7 cellular contexts compared by ENCODE assay signal in genomic region chr2:111441614-111442013, GRCh38.
DNase-seq lines count a peak whose midpoint lies in the region; ATAC-seq, FAIRE-seq and TF ChIP-seq lines count a peak whose summit lies in the region.
"Not testable (repeated sequence)": the region's sequence is repeated elsewhere in the genome, so short reads cannot be mapped to it uniquely, and the experiment has no call there.

No MANE protein-coding gene starts in this region.

- not testable (repeated sequence) for H3K27me3 Mint-ChIP-seq in activated T-cell treated with anti-CD3 and anti-CD28 coated beads, Interleukin-2, amount 50 U/mL, for 72 hours (ENCODE audit: low read depth); activated naive CD8-positive, alpha-beta T cell treated with anti-CD3 and anti-CD28 coated beads, Interleukin-2, amount 50 U/mL, for 24 hours; natural killer cell treated with Interleukin-12 subunit alpha and Interleukin-12 subunit beta and Interleukin-15 and Interleukin-18, amount 100 ng/mL, for 72 hours

- not testable (repeated sequence) for H3K9me3 Mint-ChIP-seq in activated T-cell treated with anti-CD3 and anti-CD28 coated beads, Interleukin-2, amount 50 U/mL, for 72 hours; activated naive CD8-positive, alpha-beta T cell treated with anti-CD3 and anti-CD28 coated beads, Interleukin-2, amount 50 U/mL, for 24 hours; natural killer cell treated with Interleukin-12 subunit alpha and Interleukin-12 subunit beta and Interleukin-15 and Interleukin-18, amount 100 ng/mL, for 72 hours

- peak overlapping the region; percentile 47 to 57 for H3K4me3 Mint-ChIP-seq in activated T-cell treated with anti-CD3 and anti-CD28 coated beads, Interleukin-2, amount 50 U/mL, for 72 hours
- H3K4me3 Mint-ChIP-seq in activated naive CD8-positive, alpha-beta T cell treated with anti-CD3 and anti-CD28 coated beads, Interleukin-2, amount 50 U/mL, for 24 hours, result peak overlapping the region; percentile 36
- H3K4me3 Mint-ChIP-seq in natural killer cell treated with Interleukin-12 subunit alpha and Interleukin-12 subunit beta and Interleukin-15 and Interleukin-18, amount 100 ng/mL, for 72 hours, result peak overlapping the region; percentile 23

- FAIRE-seq in H54 (lab: Jason Lieb, UNC) (peak; percentile 11), RCC 7860 (lab: Jason Lieb, UNC) (peak; percentile 90)

- H3K36me3 Mint-ChIP-seq in activated T-cell treated with anti-CD3 and anti-CD28 coated beads, Interleukin-2, amount 50 U/mL, for 72 hours (ENCODE audit: insufficient read depth in 2 of 2); activated naive CD8-positive, alpha-beta T cell treated with anti-CD3 and anti-CD28 coated beads, Interleukin-2, amount 50 U/mL, for 24 hours (ENCODE audit: low read depth); natural killer cell treated with Interleukin-12 subunit alpha and Interleukin-12 subunit beta and Interleukin-15 and Interleukin-18, amount 100 ng/mL, for 72 hours: not testable (repeated sequence)

- ATAC-seq in activated T-cell treated with anti-CD3 and anti-CD28 coated beads, Interleukin-2, amount 50 U/mL, for 72 hours (replicated peaks in 1 of 2), result peak; percentile 49 to 56
- peak; percentile 30 for ATAC-seq in activated naive CD8-positive, alpha-beta T cell treated with anti-CD3 and anti-CD28 coated beads, Interleukin-2, amount 50 U/mL, for 24 hours
- peak; percentile 81 to 87 for ATAC-seq in natural killer cell treated with Interleukin-12 subunit alpha and Interleukin-12 subunit beta and Interleukin-15 and Interleukin-18, amount 100 ng/mL, for 72 hours
- peak; percentile 30 for ATAC-seq in stimulated activated naive CD8-positive, alpha-beta T cell treated with anti-CD3 and anti-CD28 coated beads, Interleukin-15, Interleukin-2, amounts not matched to agents 100 U/mL and 50 U/mL, for 24 hours

- not testable (repeated sequence) for DNase-seq in H54 (ENCODE audit: insufficient read length, low spot score); RCC 7860 (ENCODE audit: low spot score); activated naive CD8-positive, alpha-beta T cell treated with anti-CD3 and anti-CD28 coated beads, Interleukin-2, amount 50 U/mL, for 24 hours; stimulated activated naive CD8-positive, alpha-beta T cell treated with anti-CD3 and anti-CD28 coated beads, Interleukin-15, Interleukin-2, amounts not matched to agents 100 U/mL and 50 U/mL, for 24 hours
- DNase-seq in activated CD4-positive, alpha-beta T cell treated with anti-CD3 and anti-CD28 coated beads for 48 hours, result peak; percentile 43
- DNase-seq in activated T-cell treated with anti-CD3 and anti-CD28 coated beads, Interleukin-2, amount 50 U/mL, for 72 hours, result peak in 1 of 2 donors; percentile 35
- DNase-seq in natural killer cell treated with Interleukin-12 subunit alpha and Interleukin-12 subunit beta and Interleukin-15 and Interleukin-18, amount 100 ng/mL, for 72 hours (ENCODE audit: low spot score), result peak; percentile 62

- peak overlapping the region; percentile 25 for H3K27ac Mint-ChIP-seq in activated T-cell treated with anti-CD3 and anti-CD28 coated beads, Interleukin-2, amount 50 U/mL, for 72 hours
- H3K27ac Mint-ChIP-seq in activated naive CD8-positive, alpha-beta T cell treated with anti-CD3 and anti-CD28 coated beads, Interleukin-2, amount 50 U/mL, for 24 hours, result peak overlapping the region; percentile 94
- peak overlapping the region; percentile 32 to 56 for H3K27ac Mint-ChIP-seq in natural killer cell treated with Interleukin-12 subunit alpha and Interleukin-12 subunit beta and Interleukin-15 and Interleukin-18, amount 100 ng/mL, for 72 hours

- not testable (repeated sequence) for H3K4me1 Mint-ChIP-seq in activated T-cell treated with anti-CD3 and anti-CD28 coated beads, Interleukin-2, amount 50 U/mL, for 72 hours (ENCODE audit: low read depth); natural killer cell treated with Interleukin-12 subunit alpha and Interleukin-12 subunit beta and Interleukin-15 and Interleukin-18, amount 100 ng/mL, for 72 hours (ENCODE audit: low read depth in 2 of 2)
- peaks cover 18% of the 10 kb centered on the region for H3K4me1 Mint-ChIP-seq in activated naive CD8-positive, alpha-beta T cell treated with anti-CD3 and anti-CD28 coated beads, Interleukin-2, amount 50 U/mL, for 24 hours

- TF ChIP-seq POLR2A in H54 (IDR thresholded peaks at IDR 0.05; ENCODE audit: low read depth, low read length), result not testable (repeated sequence)

Comparison
In these comparisons a context has a peak if more than half of its experiments do, and no peak if none do; other contexts are left out.
1. ATAC-seq: peak in every context shown above with its lines; median percentile 84 in natural killer cell treated with Interleukin-12 subunit alpha and Interleukin-12 subunit beta and Interleukin-15 and Interleukin-18, amount 100 ng/mL, for 72 hours; 52 in activated T-cell treated with anti-CD3 and anti-CD28 coated beads, Interleukin-2, amount 50 U/mL, for 72 hours; 30 in activated naive CD8-positive, alpha-beta T cell treated with anti-CD3 and anti-CD28 coated beads, Interleukin-2, amount 50 U/mL, for 24 hours; 30 in stimulated activated naive CD8-positive, alpha-beta T cell treated with anti-CD3 and anti-CD28 coated beads, Interleukin-15, Interleukin-2, amounts not matched to agents 100 U/mL and 50 U/mL, for 24 hours.
2. H3K27ac Mint-ChIP-seq: peak in every context shown above with its lines; median percentile 94 in activated naive CD8-positive, alpha-beta T cell treated with anti-CD3 and anti-CD28 coated beads, Interleukin-2, amount 50 U/mL, for 24 hours; 44 in natural killer cell treated with Interleukin-12 subunit alpha and Interleukin-12 subunit beta and Interleukin-15 and Interleukin-18, amount 100 ng/mL, for 72 hours; 25 in activated T-cell treated with anti-CD3 and anti-CD28 coated beads, Interleukin-2, amount 50 U/mL, for 72 hours.